Comparison of ENCODE assay signal across 21 cellular contexts in genomic region chr5:133243196-133243595, GRCh38.
"Had no signal": no experiment of that assay in that cellular context is flagged by ENCODE, and none has a peak within 500 bp of the region (broad histone marks: within the 10 kb centered on the region; RNA-seq: fewer than 3 reads in every experiment).

No MANE protein-coding gene starts in this region.

- H3K9me3 ChIP-seq: breast epithelium, colonic mucosa, lower lobe of right lung had no signal

- DNase-seq: activated CD4-positive, alpha-beta T cell treated with anti-CD3 and anti-CD28 coated beads, Interleukin-2, amount 50 U/mL, for 4 hours; activated CD8-positive, alpha-beta memory T cell treated with anti-CD3 and anti-CD28 coated beads for 24 hours; activated CD8-positive, alpha-beta memory T cell treated with anti-CD3 and anti-CD28 coated beads, Interleukin-2, amount 50 U/mL, for 4 hours; activated naive CD4-positive, alpha-beta T cell; activated naive CD8-positive, alpha-beta T cell treated with anti-CD3 and anti-CD28 coated beads for 36 hours; activated T-cell treated with anti-CD3 and anti-CD28 coated beads, Interleukin-2, amount 50 U/mL, for 4 hours; colonic mucosa; erythroblast; foreskin keratinocyte; kidney; naive thymus-derived CD8-positive, alpha-beta T cell; retina; stimulated activated CD4-positive, alpha-beta T cell treated with anti-CD3 and anti-CD28 coated beads, Interleukin-2, amount 100 ng/mL, for 48 hours; stimulated activated CD8-positive, alpha-beta memory T cell treated with anti-CD3 and anti-CD28 coated beads, Interleukin-4, amount 100 ng/mL, for 48 hours; stimulated activated naive CD4-positive, alpha-beta T cell treated with Interleukin-2 at 50 U/mL for 16 hours; T-helper 1 cell; T-helper 9 cell had no signal

- H2AFZ ChIP-seq: neural progenitor cell had no signal

- H3K9ac ChIP-seq: neural progenitor cell had no signal

- H3K27me3 ChIP-seq: breast epithelium, colonic mucosa, foreskin keratinocyte, neural progenitor cell had no signal

- H3K4me3 ChIP-seq: breast epithelium, colonic mucosa, lower lobe of right lung, neural progenitor cell had no signal

- H3K36me3 ChIP-seq: breast epithelium, colonic mucosa, lower lobe of right lung, neural progenitor cell had no signal

- ATAC-seq: activated T-cell treated with anti-CD3 and anti-CD28 coated beads, Interleukin-2, amount 50 U/mL, for 4 hours; foreskin keratinocyte; left lobe of liver; lower lobe of right lung; naive thymus-derived CD8-positive, alpha-beta T cell had no signal

- H3K4me1 ChIP-seq: breast epithelium, colonic mucosa, neural progenitor cell had no signal

- H3K27ac ChIP-seq: breast epithelium, colonic mucosa, foreskin keratinocyte, lower lobe of right lung, neural progenitor cell had no signal

- H3K4me2 ChIP-seq: neural progenitor cell had no signal
